24 cellular contexts compared by ENCODE assay signal in the genomic region with DNA sequence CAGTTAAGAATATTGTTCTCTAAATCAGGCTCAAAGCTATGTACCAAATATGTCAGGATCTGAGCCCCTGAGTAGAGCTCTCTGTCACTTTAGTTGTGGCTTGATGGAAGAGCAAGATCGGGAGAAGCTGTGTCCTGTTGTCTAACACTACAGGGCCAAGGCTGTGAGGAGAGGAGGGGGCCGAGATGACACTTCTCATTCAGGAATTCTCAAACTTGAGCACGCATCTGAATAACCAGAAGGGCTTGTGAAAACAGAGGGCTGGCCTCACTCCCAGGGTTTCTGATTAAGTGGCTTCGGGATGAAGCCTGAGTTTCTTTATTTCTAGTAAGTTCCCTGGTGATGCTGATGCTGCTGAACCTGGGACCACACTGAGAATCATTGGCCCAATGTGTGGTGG.
"Had no signal": no experiment of that assay in that cellular context is flagged by ENCODE, and none has a peak within 500 bp of the region (broad histone marks: within the 10 kb centered on the region; RNA-seq: fewer than 3 reads in every experiment).

No MANE protein-coding gene starts in this region.

- H3K27ac ChIP-seq: ascending aorta, SJSA1 had no signal

- H3K4me1 Mint-ChIP-seq: activated CD4-positive, alpha-beta T cell treated with anti-CD3 and anti-CD28 coated beads, Interleukin-2, amount 10 ng/mL, durations not matched to agents 24 days and 14 days; activated CD8-positive, alpha-beta memory T cell treated with anti-CD3 and anti-CD28 coated beads, Interleukin-2, amount 10 ng/mL, durations not matched to agents 7 days and 5 days; activated naive CD8-positive, alpha-beta T cell treated with anti-CD3 and anti-CD28 coated beads, Interleukin-2, amount 50 U/mL, for 24 hours had no signal

- H3K27me3 Mint-ChIP-seq: activated CD4-positive, alpha-beta T cell treated with anti-CD3 and anti-CD28 coated beads, Interleukin-2, amount 10 ng/mL, durations not matched to agents 24 days and 14 days; activated CD8-positive, alpha-beta memory T cell treated with anti-CD3 and anti-CD28 coated beads, Interleukin-2, amount 10 ng/mL, durations not matched to agents 7 days and 5 days had no signal

- H3K9me3 Mint-ChIP-seq: activated CD4-positive, alpha-beta T cell treated with anti-CD3 and anti-CD28 coated beads, Interleukin-2, amount 10 ng/mL, durations not matched to agents 24 days and 14 days; activated naive CD4-positive, alpha-beta T cell treated with anti-CD3 and anti-CD28 coated beads, Interleukin-2, amount 50 U/mL, for 72 hours; activated naive CD8-positive, alpha-beta T cell treated with anti-CD3 and anti-CD28 coated beads, Interleukin-2, amount 50 U/mL, for 24 hours; activated T-cell treated with anti-CD3 and anti-CD28 coated beads, Interleukin-2, amount 50 U/mL, for 24 hours; brain; T-helper 1 cell treated with Interleukin-12 subunit alpha and Interleukin-12 subunit beta and Interleukin-4 antibody, amounts not matched to agents 30 μg/mL and 1 μg/mL, for 36 hours had no signal

- H3K36me3 Mint-ChIP-seq: activated CD8-positive, alpha-beta memory T cell treated with anti-CD3 and anti-CD28 coated beads, Interleukin-2, amount 10 ng/mL, durations not matched to agents 7 days and 5 days; activated naive CD4-positive, alpha-beta T cell treated with anti-CD3 and anti-CD28 coated beads, Interleukin-2, amount 50 U/mL, for 72 hours; brain; IgD-negative memory B cell had no signal

- DNase-seq: activated CD4-positive, alpha-beta T cell treated with anti-CD3 and anti-CD28 coated beads, Interleukin-2, amount 10 ng/mL, durations not matched to agents 24 days and 14 days; activated CD4-positive, alpha-beta T cell treated with anti-CD3 and anti-CD28 coated beads, Interleukin-2, amount 50 U/mL, for 48 hours; activated CD4-positive, CD25-positive, alpha-beta regulatory T cell treated with anti-CD3 and anti-CD28 coated beads, Interleukin-2, amount 50 U/mL, for 72 hours; activated CD8-positive, alpha-beta memory T cell treated with anti-CD3 and anti-CD28 coated beads, Interleukin-2, amount 10 ng/mL, durations not matched to agents 7 days and 5 days; activated effector memory CD4-positive, alpha-beta T cell treated with anti-CD3 and anti-CD28 coated beads, Interleukin-2, amount 50 U/mL, for 16 hours; activated naive CD4-positive, alpha-beta T cell treated with Interleukin-2 at 50 U/mL for 16 hours; activated naive CD8-positive, alpha-beta T cell treated with anti-CD3 and anti-CD28 coated beads, Interleukin-2, amount 50 U/mL, for 24 hours; activated T-cell treated with anti-CD3 and anti-CD28 coated beads, Interleukin-2, amount 50 U/mL, for 24 hours; amniotic stem cell; KG1; MV-4-11; NCI-H1105; NCI-H1436 treated with DMSO at 0.1 percent for 48 hours; NCI-H187; NCI-H2081; NCI-H510A treated with DMSO at 0.1 percent for 48 hours; PC-3; SHP77 had no signal

- H3K4me3 ChIP-seq: ascending aorta, SJSA1 had no signal

- H3K4me1 ChIP-seq: ascending aorta, SJSA1 had no signal

- H3K27me3 ChIP-seq: ascending aorta, SJSA1 had no signal

- H3K27ac Mint-ChIP-seq: activated CD4-positive, alpha-beta T cell treated with anti-CD3 and anti-CD28 coated beads, Interleukin-2, amount 10 ng/mL, durations not matched to agents 24 days and 14 days; activated CD8-positive, alpha-beta memory T cell treated with anti-CD3 and anti-CD28 coated beads, Interleukin-2, amount 10 ng/mL, durations not matched to agents 7 days and 5 days; activated naive CD4-positive, alpha-beta T cell treated with anti-CD3 and anti-CD28 coated beads, Interleukin-2, amount 50 U/mL, for 72 hours; activated naive CD8-positive, alpha-beta T cell treated with anti-CD3 and anti-CD28 coated beads, Interleukin-2, amount 50 U/mL, for 24 hours; activated T-cell treated with anti-CD3 and anti-CD28 coated beads, Interleukin-2, amount 50 U/mL, for 24 hours; IgD-negative memory B cell; T-helper 1 cell treated with Interleukin-12 subunit alpha and Interleukin-12 subunit beta and Interleukin-4 antibody, amounts not matched to agents 30 μg/mL and 1 μg/mL, for 36 hours had no signal

- H3K36me3 ChIP-seq: ascending aorta, SJSA1 had no signal

- H3K9me3 ChIP-seq: ascending aorta, SJSA1 had no signal

- ATAC-seq: activated CD8-positive, alpha-beta memory T cell treated with anti-CD3 and anti-CD28 coated beads, Interleukin-2, amount 10 ng/mL, durations not matched to agents 7 days and 5 days; activated naive CD4-positive, alpha-beta T cell treated with anti-CD3 and anti-CD28 coated beads, Interleukin-2, amount 50 U/mL, for 72 hours; activated naive CD8-positive, alpha-beta T cell treated with anti-CD3 and anti-CD28 coated beads, Interleukin-2, amount 50 U/mL, for 24 hours; PC-3 had no signal

- H3K4me3 Mint-ChIP-seq: activated CD4-positive, alpha-beta T cell treated with anti-CD3 and anti-CD28 coated beads, Interleukin-2, amount 10 ng/mL, durations not matched to agents 24 days and 14 days; activated CD8-positive, alpha-beta memory T cell treated with anti-CD3 and anti-CD28 coated beads, Interleukin-2, amount 10 ng/mL, durations not matched to agents 7 days and 5 days; activated naive CD8-positive, alpha-beta T cell treated with anti-CD3 and anti-CD28 coated beads, Interleukin-2, amount 50 U/mL, for 24 hours; activated T-cell treated with anti-CD3 and anti-CD28 coated beads, Interleukin-2, amount 50 U/mL, for 24 hours; brain; IgD-negative memory B cell; T-helper 1 cell treated with Interleukin-12 subunit alpha and Interleukin-12 subunit beta and Interleukin-4 antibody, amounts not matched to agents 30 μg/mL and 1 μg/mL, for 36 hours had no signal
